8 cellular contexts compared by ENCODE assay signal in genomic region chr15:30990036-30990435, GRCh38. TPM values are rescaled to one million over a fixed set of nuclear protein-coding genes. Genes with fewer than 3 reads are reported as not detected.
DNase-seq lines count a peak whose midpoint lies in the region; ATAC-seq and TF ChIP-seq lines count a peak whose summit lies in the region.

No MANE protein-coding gene starts in this region.

- H3K27me3 ChIP-seq in psoas muscle (ENCODE audit: insufficient read depth in 3 of 3, low read length in 2 of 3), result no peaks in the 10 kb centered on the region

- ATAC-seq in psoas muscle (no peak), GM19455 (IDR thresholded peaks at IDR 0.05; ENCODE audit: unreplicated experiment) (no peak), GM19324 (IDR thresholded peaks at IDR 0.05; ENCODE audit: low FRiP score, unreplicated experiment) (no peak), GM18867 (IDR thresholded peaks at IDR 0.05; ENCODE audit: unreplicated experiment) (no peak)

- no peaks in the 10 kb centered on the region for H3K9me3 ChIP-seq in psoas muscle

- TF ChIP-seq CTCF in GM12873 (IDR thresholded peaks at IDR 0.05; ENCODE audit: insufficient read depth, low read depth, low read length, missing control alignments), result peak; percentile 18
- TF ChIP-seq CTCF in psoas muscle (IDR thresholded peaks at IDR 0.05), result no peak

- peak overlapping the region; percentile 84 for H3K4me3 ChIP-seq in psoas muscle

- H3K27ac ChIP-seq in epithelial cell of prostate (peak overlapping the region; percentile 85), psoas muscle (peak overlapping the region; percentile 92)

- H3K4me1 ChIP-seq in psoas muscle, result peaks cover 56% of the 10 kb centered on the region

- DNase-seq in RPMI7951 (ENCODE audit: low read depth), result peak; percentile 26
- DNase-seq in epithelial cell of prostate (ENCODE audit: low read depth, low spot score), result no peak
- DNase-seq in psoas muscle, result no peak
- DNase-seq in globus pallidus (ENCODE audit: low spot score), result no peak

- WGBS in psoas muscle, 3 donors, result 41 to 61% (median 44%) methylated on average over 2 of the region's 2 CpGs

- intact Hi-C loops in psoas muscle (cut with DNase I), result loop anchor here (2.0 to 10.0 kb wide), 8 partner anchors 33 to 337 kb away; partner anchors contain the start of genes FAN1 (in 1 of the 2) and KLF13 (in 1 of the 2)

- peaks cover 0 to 14% of the 10 kb centered on the region in 2 donors for H3K36me3 ChIP-seq in psoas muscle (ENCODE audit: insufficient read depth in 1 of 2, low read depth in 1 of 2)

RNA-seq across cellular contexts. Expression of gene MTMR10, which starts 1.4 kb away (rescaled TPM):
- 8.4 and 13.2 TPM in 2 replicates for total RNA-seq in RPMI7951 (2014; rRNA removed; shearing (Covaris generic))
- 10 to 100 TPM; 22.1 to 52.3 (median 37.1) TPM for total RNA-seq in psoas muscle
- polyA plus RNA-seq in psoas muscle, result 10 to 100 TPM; 15.0 to 42.9 (median 16.9) TPM
